Comparison of ENCODE assay signal across 7 cellular contexts in genomic region chr21:45140346-45140940, GRCh38.
DNase-seq lines count a peak whose midpoint lies in the region; ATAC-seq and TF ChIP-seq lines count a peak whose summit lies in the region.

No MANE protein-coding gene starts in this region.

- H3K4me1 ChIP-seq in lung (ENCODE audit: control insufficient read depth in 2 of 2, insufficient read depth in 2 of 2, low read length in 2 of 2) = no peaks in the 10 kb centered on the region

- H3K4me1 Mint-ChIP-seq in activated CD4-positive, alpha-beta T cell treated with anti-CD3 and anti-CD28 coated beads, Interleukin-2, amount 10 ng/mL, durations not matched to agents 24 days and 14 days = peaks cover 14% of the 10 kb centered on the region

- DNase-seq in NCI-H526 treated with DMSO at 0.1 percent for 48 hours (lab: John Stamatoyannopoulos, UW) (peak; percentile 42), ecto neural progenitor cell (ENCODE audit: low spot score) (peak; percentile 89), lung (ENCODE audit: low spot score) (peak; percentile 70)
- peak; percentile 89 for DNase-seq in activated CD4-positive, alpha-beta T cell treated with anti-CD3 and anti-CD28 coated beads, Interleukin-2, amount 10 ng/mL, durations not matched to agents 24 days and 14 days
- peak; percentile 33 for DNase-seq in stimulated activated CD8-positive, alpha-beta memory T cell treated with anti-CD3 and anti-CD28 coated beads, Interleukin-4, amount 100 ng/mL, for 24 hours (ENCODE audit: low read depth)

- H3K36me3 ChIP-seq in lung (ENCODE audit: control insufficient read depth in 2 of 2, insufficient read depth in 2 of 2, low read length in 2 of 2) = peaks cover 0 to 7% of the 10 kb centered on the region in 2 donors

- no peaks in the 10 kb centered on the region for H3K27me3 ChIP-seq in lung (ENCODE audit: control insufficient read depth, insufficient read depth)

- H3K27ac ChIP-seq in lung (ENCODE audit: low read depth in 1 of 2, low read length in 1 of 2) = no peak overlapping the region

- no peaks in the 10 kb centered on the region for H3K9me3 ChIP-seq in lung (ENCODE audit: control insufficient read depth in 2 of 2, insufficient read depth in 1 of 2, low read length in 1 of 2)

- H3K9me3 Mint-ChIP-seq in activated CD4-positive, alpha-beta T cell treated with anti-CD3 and anti-CD28 coated beads, Interleukin-2, amount 10 ng/mL, durations not matched to agents 24 days and 14 days = no peaks in the 10 kb centered on the region

- peak; percentile 76 for ATAC-seq in HG03342 (IDR thresholded peaks at IDR 0.05; ENCODE audit: unreplicated experiment)
- ATAC-seq in lung (ENCODE audit: insufficient read depth, low FRiP score) = peak; percentile 69

- H3K27me3 Mint-ChIP-seq in activated CD4-positive, alpha-beta T cell treated with anti-CD3 and anti-CD28 coated beads, Interleukin-2, amount 10 ng/mL, durations not matched to agents 24 days and 14 days = no peaks in the 10 kb centered on the region

- 31% methylated on average over 9 of the region's 9 CpGs for WGBS in lung, 2 donors

- no peak overlapping the region for H3K27ac Mint-ChIP-seq in activated CD4-positive, alpha-beta T cell treated with anti-CD3 and anti-CD28 coated beads, Interleukin-2, amount 10 ng/mL, durations not matched to agents 24 days and 14 days

- H3K4me3 ChIP-seq in lung = no peak overlapping the region

- peak; percentile 87 for TF ChIP-seq CTCF in GM12874 (IDR thresholded peaks at IDR 0.05; ENCODE audit: insufficient read depth, low read depth, low read length)
- peak; percentile 33 for TF ChIP-seq CTCF in lung (IDR thresholded peaks at IDR 0.05; ENCODE audit: control extremely low read depth, extremely low read depth)

- intact Hi-C loops in activated CD4-positive, alpha-beta T cell treated with anti-CD3 and anti-CD28 coated beads, Interleukin-2, amount 10 ng/mL, durations not matched to agents 24 days and 14 days (cut with micrococcal nuclease) = loop anchor here (1.0 to 2.0 kb wide), 3 partner anchors 152 to 680 kb away; no protein-coding TSS in a partner anchor

- H3K4me3 Mint-ChIP-seq in activated CD4-positive, alpha-beta T cell treated with anti-CD3 and anti-CD28 coated beads, Interleukin-2, amount 10 ng/mL, durations not matched to agents 24 days and 14 days = no peak overlapping the region

- peaks cover 7% of the 10 kb centered on the region for H3K36me3 Mint-ChIP-seq in activated CD4-positive, alpha-beta T cell treated with anti-CD3 and anti-CD28 coated beads, Interleukin-2, amount 10 ng/mL, durations not matched to agents 24 days and 14 days (ENCODE audit: low read depth)

Comparison
In these comparisons a context has a peak if more than half of its experiments do, and no peak if none do; other contexts are left out.
1. DNase-seq: peak in every context shown above with its lines; median percentile 89 in activated CD4-positive, alpha-beta T cell treated with anti-CD3 and anti-CD28 coated beads, Interleukin-2, amount 10 ng/mL, durations not matched to agents 24 days and 14 days; 89 in ecto neural progenitor cell; 70 in lung; 42 in NCI-H526 treated with DMSO at 0.1 percent for 48 hours; 33 in stimulated activated CD8-positive, alpha-beta memory T cell treated with anti-CD3 and anti-CD28 coated beads, Interleukin-4, amount 100 ng/mL, for 24 hours.